In genomic region chr17:82648165-82648668, GRCh38 we compare ENCODE assay signal across 8 cellular contexts. TPM values are rescaled to one million over a fixed set of nuclear protein-coding genes. Genes with fewer than 3 reads are reported as not detected.
A peak's percentile ranks its signal among the peaks of the same experiment; 100 is the strongest.
DNase-seq lines count a peak whose midpoint lies in the region; ATAC-seq and TF ChIP-seq lines count a peak whose summit lies in the region.

TSS of gene WDR45B (minus strand) at chr17:82648444. CDS start at chr17:82648340, 104 bp downstream.

- DNase-seq in GM13976 (ENCODE audit: low spot score): peak; percentile 99
- peak; percentile 77 to 90 for DNase-seq in NCI-H187 (lab: John Stamatoyannopoulos, UW)
- peak; percentile 70 to 97 (median 84) for DNase-seq in T-helper 2 cell
- DNase-seq in right atrium auricular region (ENCODE audit: low spot score): peak; percentile 95
- peak; percentile 97 to 98 for DNase-seq in psoas muscle

- 0% methylated on average over 45 to 61 of the region's 67 CpGs for WGBS in psoas muscle, 3 donors
- WGBS in urinary bladder: under 1% methylated on average over 67 of the region's 67 CpGs

- H3K4me3 ChIP-seq in right atrium auricular region: peak within 1 kb of the TSS; percentile 99 to 100
- peak within 1 kb of the TSS; percentile 100 for H3K4me3 ChIP-seq in psoas muscle
- peak within 1 kb of the TSS; percentile 98 for H3K4me3 ChIP-seq in urinary bladder (ENCODE audit: low read depth, low read length)

- intact Hi-C loops in psoas muscle (cut with DNase I): no loop called here

- H3K4me1 ChIP-seq in right atrium auricular region (peaks cover 0 to 21% of the 10 kb centered on the region in 2 donors), psoas muscle (peaks cover 16% of the 10 kb centered on the region), urinary bladder (ENCODE audit: insufficient read depth) (no peaks in the 10 kb centered on the region)

- no peaks in the 10 kb centered on the region for H3K9me3 ChIP-seq in right atrium auricular region
- H3K9me3 ChIP-seq in psoas muscle: no peaks in the 10 kb centered on the region

- in situ Hi-C loops in GM13976 (cut with MboI; ENCODE audit: low sequenced_read_pairs, unreplicated experiment): no loop called here

- H3K36me3 ChIP-seq in right atrium auricular region: peaks cover 12% of the 10 kb centered on the region
- H3K36me3 ChIP-seq in psoas muscle (ENCODE audit: insufficient read depth in 1 of 2, low read depth in 1 of 2): peaks cover 4 to 15% of the 10 kb centered on the region in 2 donors
- H3K36me3 ChIP-seq in urinary bladder (ENCODE audit: insufficient read depth): no peaks in the 10 kb centered on the region

- H3K27ac ChIP-seq in angular gyrus (ENCODE audit: low read depth, low read length): peak within 1 kb of the TSS; percentile 86
- H3K27ac ChIP-seq in right atrium auricular region: peak within 1 kb of the TSS; percentile 99 to 100
- H3K27ac ChIP-seq in psoas muscle: peak within 1 kb of the TSS; percentile 100
- peak within 1 kb of the TSS; percentile 92 for H3K27ac ChIP-seq in urinary bladder (ENCODE audit: low read depth)

- H3K27me3 ChIP-seq in right atrium auricular region: no peaks in the 10 kb centered on the region
- no peaks in the 10 kb centered on the region for H3K27me3 ChIP-seq in psoas muscle (ENCODE audit: insufficient read depth in 3 of 3, low read length in 2 of 3)

- ATAC-seq in HG02885 (IDR thresholded peaks at IDR 0.05; ENCODE audit: poor library complexity, unreplicated experiment) (peak; percentile 88), psoas muscle (peak; percentile 96 to 97 (median 97))

- TF ChIP-seq CTCF in GM13976 (IDR thresholded peaks at IDR 0.05; ENCODE audit: borderline replicate concordance, control extremely low read depth, extremely low read depth, insufficient read depth, missing control alignments) (no peak), right atrium auricular region (IDR thresholded peaks at IDR 0.05) (no peak), psoas muscle (IDR thresholded peaks at IDR 0.05) (no peak)

RNA-seq across cellular contexts. Expression of gene WDR45B, which starts in this region (rescaled TPM):
- total RNA-seq in right atrium auricular region: 10 to 100 TPM; 41.2 to 46.4 TPM
- total RNA-seq in psoas muscle: 10 to 100 TPM; 25.1 to 35.7 (median 30.9) TPM
- 10 to 100 TPM; 21.4 to 62.7 (median 43.5) TPM for polyA plus RNA-seq in psoas muscle
- 60.3 TPM for total RNA-seq in urinary bladder
- 73.7 TPM for polyA plus RNA-seq in urinary bladder

Comparison
In these comparisons a context has a peak if more than half of its experiments do, and no peak if none do; other contexts are left out.
1. Peak in every context shown above with its lines: DNase-seq, ATAC-seq, H3K4me3 ChIP-seq and H3K27ac ChIP-seq.